In genomic region chr9:99140685-99141314, GRCh38 we compare ENCODE assay signal across 8 cellular contexts. TPM values are rescaled to one million over a fixed set of nuclear protein-coding genes. Genes with fewer than 3 reads are reported as not detected.
DNase-seq lines count a peak whose midpoint lies in the region; ATAC-seq and TF ChIP-seq lines count a peak whose summit lies in the region.

No MANE protein-coding gene starts in this region.

- H3K36me3 ChIP-seq in Caco-2 (ENCODE audit: control insufficient read depth, insufficient read depth, low read length): no peaks in the 10 kb centered on the region
- no peaks in the 10 kb centered on the region; the same call in 1 of the 2 replicates for H3K36me3 ChIP-seq in MM.1S (replicated peaks; ENCODE audit: insufficient read depth, low read length)
- peaks cover 83% of the 10 kb centered on the region for H3K36me3 ChIP-seq in mesodermal cell (ENCODE audit: control insufficient read depth, insufficient read depth, low read length)

- H3K27ac Mint-ChIP-seq in Caco-2 (ENCODE audit: unreplicated experiment): no peak overlapping the region
- peak overlapping the region; percentile 28 to 54 for H3K27ac Mint-ChIP-seq in effector memory CD8-positive, alpha-beta T cell
- H3K27ac Mint-ChIP-seq in stimulated activated naive CD8-positive, alpha-beta T cell treated with anti-CD3 and anti-CD28 coated beads, Interleukin-15, Interleukin-2, amounts not matched to agents 100 ng/mL and 50 ng/mL, for 24 hours: peak overlapping the region; percentile 22

- WGBS in mesodermal cell (ENCODE audit: insufficient coverage in 2 of 2), 2 experiments: 80% methylated on average over 1 of the region's 2 CpGs; no CpG with 5 or more reads in 1 of the 2 experiments

- POLR2A ChIA-PET in Caco-2 (lab: Charles Lee): no interaction called here

- H3K27ac ChIP-seq in MM.1S (ENCODE audit: low read length): no peak overlapping the region
- peak overlapping the region; percentile 16 for H3K27ac ChIP-seq in mesodermal cell (ENCODE audit: low read depth, low read length, severe bottlenecking)

- H2AFZ ChIP-seq in MM.1S (ENCODE audit: low read length): no peak overlapping the region

- DNase-seq in Caco-2: peak in 1 of 2 experiments; percentile 46
- DNase-seq in MM.1S: peak; percentile 30
- DNase-seq in activated CD4-positive, alpha-beta T cell treated with anti-CD3 and anti-CD28 coated beads for 48 hours: peak; percentile 44
- peak; percentile 36 to 42 (median 38) for DNase-seq in effector memory CD8-positive, alpha-beta T cell
- no peak for DNase-seq in ureter (ENCODE audit: low spot score)

- no peaks in the 10 kb centered on the region for H3K27me3 Mint-ChIP-seq in Caco-2 (ENCODE audit: insufficient read depth, unreplicated experiment)
- no peaks in the 10 kb centered on the region for H3K27me3 Mint-ChIP-seq in effector memory CD8-positive, alpha-beta T cell
- no peaks in the 10 kb centered on the region for H3K27me3 Mint-ChIP-seq in stimulated activated naive CD8-positive, alpha-beta T cell treated with anti-CD3 and anti-CD28 coated beads, Interleukin-15, Interleukin-2, amounts not matched to agents 100 ng/mL and 50 ng/mL, for 24 hours

- no peaks in the 10 kb centered on the region for H3F3A ChIP-seq in MM.1S (ENCODE audit: insufficient read depth, low read length)

- H3K27me3 ChIP-seq in Caco-2 (replicated peaks; ENCODE audit: control insufficient read depth, insufficient read depth, low read length): no peaks in the 10 kb centered on the region
- no peaks in the 10 kb centered on the region for H3K27me3 ChIP-seq in MM.1S (replicated peaks; ENCODE audit: insufficient read depth, low read length)

- peaks cover 21% of the 10 kb centered on the region for H3K36me3 Mint-ChIP-seq in Caco-2 (ENCODE audit: insufficient read depth, unreplicated experiment)
- peaks cover 65% of the 10 kb centered on the region for H3K36me3 Mint-ChIP-seq in effector memory CD8-positive, alpha-beta T cell (ENCODE audit: insufficient read depth)
- H3K36me3 Mint-ChIP-seq in stimulated activated naive CD8-positive, alpha-beta T cell treated with anti-CD3 and anti-CD28 coated beads, Interleukin-15, Interleukin-2, amounts not matched to agents 100 ng/mL and 50 ng/mL, for 24 hours (ENCODE audit: low read depth): peaks cover 54% of the 10 kb centered on the region

- H3K4me3 Mint-ChIP-seq in Caco-2 (ENCODE audit: unreplicated experiment): no peak overlapping the region
- no peak overlapping the region for H3K4me3 Mint-ChIP-seq in effector memory CD8-positive, alpha-beta T cell
- H3K4me3 Mint-ChIP-seq in stimulated activated naive CD8-positive, alpha-beta T cell treated with anti-CD3 and anti-CD28 coated beads, Interleukin-15, Interleukin-2, amounts not matched to agents 100 ng/mL and 50 ng/mL, for 24 hours: no peak overlapping the region

- no TSS peak for BruUV-seq in Caco-2 (replicated peaks; lab: Mats Ljungman, UMichigan)

- peaks cover 12% of the 10 kb centered on the region for H3K4me1 Mint-ChIP-seq in Caco-2 (ENCODE audit: low read depth, unreplicated experiment)
- H3K4me1 Mint-ChIP-seq in effector memory CD8-positive, alpha-beta T cell (ENCODE audit: low read depth in 2 of 2): peaks cover 21 to 38% of the 10 kb centered on the region in 2 donors
- H3K4me1 Mint-ChIP-seq in stimulated activated naive CD8-positive, alpha-beta T cell treated with anti-CD3 and anti-CD28 coated beads, Interleukin-15, Interleukin-2, amounts not matched to agents 100 ng/mL and 50 ng/mL, for 24 hours (ENCODE audit: low read depth): peaks cover 36% of the 10 kb centered on the region

- no peak overlapping the region for H3K9ac ChIP-seq in MM.1S (ENCODE audit: low read length)

- H3K4me3 ChIP-seq in Caco-2 (ENCODE audit: low read depth, low read length): no peak overlapping the region
- no peak overlapping the region for H3K4me3 ChIP-seq in MM.1S (ENCODE audit: low read length)
- no peak overlapping the region for H3K4me3 ChIP-seq in mesodermal cell (ENCODE audit: extremely low read depth, insufficient read depth, low read length, poor library complexity, severe bottlenecking)

- H3K4me1 ChIP-seq in Caco-2 (no peaks in the 10 kb centered on the region), MM.1S (ENCODE audit: low read length) (0 out of 2 replicates have a peak, but pooled peaks cover 5% of the 10 kb centered on the region), mesodermal cell (ENCODE audit: control insufficient read depth, insufficient read depth, low read length, poor library complexity, severe bottlenecking) (peaks cover 6% of the 10 kb centered on the region)

- H3K79me2 ChIP-seq in MM.1S (ENCODE audit: low read length): no peaks in the 10 kb centered on the region

- TF ChIP-seq CTCF in Caco-2 (IDR thresholded peaks at IDR 0.05; ENCODE audit: insufficient read depth in 1 of 2, low read depth in 1 of 2, low read length in 1 of 2, severe bottlenecking in 1 of 2, unreplicated experiment in 1 of 2): peak; percentile 74 to 94
- TF ChIP-seq CTCF in MM.1S (IDR thresholded peaks at IDR 0.05; ENCODE audit: low read length): peak; percentile 90

- no peak overlapping the region for H3K4me2 ChIP-seq in MM.1S (ENCODE audit: low read depth, low read length)

- H3K9me2 ChIP-seq in MM.1S (replicated peaks; ENCODE audit: insufficient read depth, low read length): no peaks in the 10 kb centered on the region

- H4K20me1 ChIP-seq in MM.1S (ENCODE audit: insufficient read depth, low read length): no peaks in the 10 kb centered on the region

- intact Hi-C loops in Caco-2 (cut with micrococcal nuclease; ENCODE audit: unreplicated experiment): loop anchor here (1.0 to 5.0 kb wide), 4 partner anchors 140 to 292 kb away; no protein-coding TSS in a partner anchor

- ATAC-seq in GM19463 (IDR thresholded peaks at IDR 0.05; ENCODE audit: unreplicated experiment): peak; percentile 82
- ATAC-seq in effector memory CD8-positive, alpha-beta T cell (replicated peaks): peak; percentile 78

- H3K9me3 Mint-ChIP-seq in Caco-2 (ENCODE audit: unreplicated experiment): no peaks in the 10 kb centered on the region
- H3K9me3 Mint-ChIP-seq in effector memory CD8-positive, alpha-beta T cell: no peaks in the 10 kb centered on the region
- no peaks in the 10 kb centered on the region for H3K9me3 Mint-ChIP-seq in stimulated activated naive CD8-positive, alpha-beta T cell treated with anti-CD3 and anti-CD28 coated beads, Interleukin-15, Interleukin-2, amounts not matched to agents 100 ng/mL and 50 ng/mL, for 24 hours

- CTCF ChIA-PET in Caco-2 (lab: Charles Lee): interaction anchor here (0.9 to 1.9 kb wide), 6 partner anchors 140 to 335 kb away, joined by 3 to 8 read pairs (median 5); no protein-coding TSS in a partner anchor

- H3K9me3 ChIP-seq in Caco-2 (no peaks in the 10 kb centered on the region), MM.1S (replicated peaks; ENCODE audit: insufficient read depth, low read length) (no peaks in the 10 kb centered on the region), mesodermal cell (ENCODE audit: control insufficient read depth, low read length) (no peaks in the 10 kb centered on the region)

RNA-seq across cellular contexts. Expression of gene TGFBR1, which starts 35.9 kb away (rescaled TPM):
- total RNA-seq in Caco-2 (2022): 29.3 and 31.8 TPM in 2 replicates
- 61.6 TPM for polyA plus RNA-seq in mesodermal cell (2013, experiment 1 of 2)
- 50.3 TPM for polyA plus RNA-seq in mesodermal cell (2013, experiment 2 of 2)
- total RNA-seq in ureter: 44.7 TPM
